15 cellular contexts compared by ENCODE assay signal in genomic region chr7:90625051-90625450, GRCh38. TPM values are rescaled to one million over a fixed set of nuclear protein-coding genes. Genes with fewer than 3 reads are reported as not detected.
DNase-seq lines count a peak whose midpoint lies in the region; ATAC-seq, FAIRE-seq and TF ChIP-seq lines count a peak whose summit lies in the region.
"Had no signal": no experiment of that assay in that cellular context is flagged by ENCODE, and none has a peak within 500 bp of the region (broad histone marks: within the 10 kb centered on the region; RNA-seq: fewer than 3 reads in every experiment).

No MANE protein-coding gene starts in this region.

- in situ Hi-C loops in G401 (cut with HindIII; ENCODE audit: low sequenced_read_pairs), result no loop called here

- H3K36me3 ChIP-seq in left ventricle myocardium inferior (no peaks in the 10 kb centered on the region), keratinocyte (ENCODE audit: control insufficient read depth in 2 of 2, extremely low read depth in 1 of 2, insufficient read depth in 2 of 2, low read length in 2 of 2) (no peaks in the 10 kb centered on the region), uterus (no peaks in the 10 kb centered on the region)

- peaks cover 61% of the 10 kb centered on the region for H3K4me1 ChIP-seq in left ventricle myocardium inferior
- peaks cover 23% of the 10 kb centered on the region for H3K4me1 ChIP-seq in keratinocyte (ENCODE audit: control insufficient read depth, extremely low read depth, insufficient read depth, low read length)
- no peaks in the 10 kb centered on the region for H3K4me1 ChIP-seq in uterus

- H3K27me3 ChIP-seq in left ventricle myocardium inferior (ENCODE audit: low read depth) (no peaks in the 10 kb centered on the region), keratinocyte (ENCODE audit: control insufficient read depth, extremely low read depth, insufficient read depth, low read length) (no peaks in the 10 kb centered on the region), uterus (no peaks in the 10 kb centered on the region)
- H3K27me3 ChIP-seq: dorsolateral prefrontal cortex had no signal

- H3K9me1 ChIP-seq in keratinocyte (ENCODE audit: control insufficient read depth, extremely low read depth, insufficient read depth, low read length), result no peaks in the 10 kb centered on the region

- H4K20me1 ChIP-seq in keratinocyte (ENCODE audit: control insufficient read depth, extremely low read depth, insufficient read depth, low read length), result no peaks in the 10 kb centered on the region

- no peak for ATAC-seq in Right ventricle myocardium inferior
- ATAC-seq: Panc1 had no signal

- peaks cover 62% of the 10 kb centered on the region for H3K4me1 Mint-ChIP-seq in brain
- H3K4me1 Mint-ChIP-seq: activated CD4-positive, alpha-beta T cell treated with anti-CD3 and anti-CD28 coated beads, Interleukin-2, amount 10 ng/mL, durations not matched to agents 7 days and 5 days had no signal

- peak overlapping the region; percentile 13 for H3K27ac ChIP-seq in left ventricle myocardium inferior (replicated peaks)
- no peak overlapping the region for H3K27ac ChIP-seq in keratinocyte (ENCODE audit: control insufficient read depth, insufficient read depth, low read length)
- H3K27ac ChIP-seq in uterus, result peak overlapping the region; percentile 40 to 59
- H3K27ac ChIP-seq: dorsolateral prefrontal cortex had no signal

- DNase-seq in left ventricle myocardium inferior, result no peak
- no peak for DNase-seq in Right ventricle myocardium inferior (ENCODE audit: missing footprints)
- no peak for DNase-seq in keratinocyte (ENCODE audit: low read depth, low spot score)
- DNase-seq in uterus, result no peak
- no peak for DNase-seq in DMS53 treated with DMSO at 0.1 percent for 48 hours (lab: John Stamatoyannopoulos, UW; ENCODE audit: unreplicated experiment)
- no peak for DNase-seq in G401 (ENCODE audit: low spot score)
- DNase-seq in NCI-H1105 (lab: John Stamatoyannopoulos, UW), result no peak
- DNase-seq: activated CD4-positive, alpha-beta T cell treated with anti-CD3 and anti-CD28 coated beads, Interleukin-2, amount 10 ng/mL, durations not matched to agents 7 days and 5 days; activated T-cell treated with anti-CD3 and anti-CD28 coated beads, Interleukin-2, amount 50 U/mL, for 24 hours; dorsolateral prefrontal cortex; NCI-H510A; T-helper 2 cell had no signal

- no peak overlapping the region for H2AFZ ChIP-seq in keratinocyte (ENCODE audit: control insufficient read depth, low read length)

- H3K27ac Mint-ChIP-seq in brain, result peak overlapping the region; percentile 7 to 94 (median 62)
- H3K27ac Mint-ChIP-seq: activated CD4-positive, alpha-beta T cell treated with anti-CD3 and anti-CD28 coated beads, Interleukin-2, amount 10 ng/mL, durations not matched to agents 7 days and 5 days; activated T-cell treated with anti-CD3 and anti-CD28 coated beads, Interleukin-2, amount 50 U/mL, for 24 hours had no signal

- no peak for TF ChIP-seq CTCF in left ventricle myocardium inferior (IDR thresholded peaks at IDR 0.05; ENCODE audit: borderline replicate concordance)
- TF ChIP-seq CTCF in brain (conservative IDR thresholded peaks at IDR 0.05), result no peak
- TF ChIP-seq CTCF in keratinocyte (optimal IDR thresholded peaks at IDR 0.05 in 1 of 3, IDR thresholded peaks at IDR 0.05 in 1 of 3, conservative IDR thresholded peaks at IDR 0.05 in 1 of 3; ENCODE audit: extremely low read depth in 1 of 3, insufficient read depth in 2 of 3, low read length in 3 of 3), result no peak
- TF ChIP-seq CTCF in uterus (IDR thresholded peaks at IDR 0.05), result no peak

- H3K27me3 Mint-ChIP-seq in brain, result peaks cover 3% of the 10 kb centered on the region
- H3K27me3 Mint-ChIP-seq: activated CD4-positive, alpha-beta T cell treated with anti-CD3 and anti-CD28 coated beads, Interleukin-2, amount 10 ng/mL, durations not matched to agents 7 days and 5 days; activated T-cell treated with anti-CD3 and anti-CD28 coated beads, Interleukin-2, amount 50 U/mL, for 24 hours had no signal

- intact Hi-C loops in left ventricle myocardium inferior (cut with micrococcal nuclease) (loop anchor here (10.0 kb wide), 1 partner anchor 70 kb away; no protein-coding TSS in a partner anchor), Right ventricle myocardium inferior (cut with DNase I) (loop anchor here (5.0 kb wide), 2 partner anchors 73 to 168 kb away; no protein-coding TSS in a partner anchor), uterus (cut with DNase I; ENCODE audit: low total_unique reads) (no loop called here)

- peak overlapping the region; percentile 3 for H3K4me2 ChIP-seq in keratinocyte (ENCODE audit: control insufficient read depth, extremely low read depth, insufficient read depth, low read depth, low read length)

- H3K36me3 Mint-ChIP-seq in brain, result peaks cover 14% of the 10 kb centered on the region

- H3K4me3 ChIP-seq in left ventricle myocardium inferior (no peak overlapping the region), keratinocyte (ENCODE audit: control insufficient read depth in 2 of 3, extremely low read depth in 1 of 3, insufficient read depth in 2 of 3, low read depth in 1 of 3, low read length in 3 of 3) (no peak overlapping the region), uterus (no peak overlapping the region)

- H3K9me3 ChIP-seq in left ventricle myocardium inferior (replicated peaks) (no peaks in the 10 kb centered on the region), keratinocyte (ENCODE audit: control insufficient read depth, low read depth, low read length) (no peaks in the 10 kb centered on the region), uterus (no peaks in the 10 kb centered on the region)

- FAIRE-seq in keratinocyte (lab: Jason Lieb, UNC), result no peak
- FAIRE-seq: HTR-8/SVneo had no signal

- dilution Hi-C loops in keratinocyte (cut with MboI; ENCODE audit: extremely low pct_ligation_motif_present, low sequenced_read_pairs), result no loop called here

- H3K4me3 Mint-ChIP-seq in brain, result peak overlapping the region in 2 of 5 experiments; percentile 42 to 61
- H3K4me3 Mint-ChIP-seq: activated CD4-positive, alpha-beta T cell treated with anti-CD3 and anti-CD28 coated beads, Interleukin-2, amount 10 ng/mL, durations not matched to agents 7 days and 5 days; activated T-cell treated with anti-CD3 and anti-CD28 coated beads, Interleukin-2, amount 50 U/mL, for 24 hours had no signal

- no peak overlapping the region for H3K9ac ChIP-seq in keratinocyte (ENCODE audit: control insufficient read depth, extremely low read depth, insufficient read depth, low read length)

- H3K79me2 ChIP-seq in keratinocyte (ENCODE audit: control insufficient read depth, insufficient read depth, low read length), result no peaks in the 10 kb centered on the region

- TF ChIP-seq POLR2A in uterus (IDR thresholded peaks at IDR 0.05), result no peak

- H3K9me3 Mint-ChIP-seq in brain, result peaks cover 0 to 3% (median 0%) of the 10 kb centered on the region in 5 experiments
- H3K9me3 Mint-ChIP-seq: activated CD4-positive, alpha-beta T cell treated with anti-CD3 and anti-CD28 coated beads, Interleukin-2, amount 10 ng/mL, durations not matched to agents 7 days and 5 days; activated T-cell treated with anti-CD3 and anti-CD28 coated beads, Interleukin-2, amount 50 U/mL, for 24 hours had no signal

RNA-seq across cellular contexts. Expression of gene CDK14, which starts 28.9 kb away (rescaled TPM):
- total RNA-seq in left ventricle myocardium inferior (18.7 TPM), Right ventricle myocardium inferior (26.3 TPM), uterus (10 to 100 TPM in 3 of 4 donors, 1 to 10 TPM in 1; 3.3 to 61.6 (median 38.7) TPM)
- polyA plus RNA-seq in brain (ENCODE audit: insufficient read depth, low read depth, low replicate concordance) (13.5 TPM), keratinocyte (3.5 to 4.0 TPM (median 3.7 TPM) in 3 replicates)
- 2.2 TPM for polyA plus RNA-seq in keratinocyte (2011; ENCODE audit: low read depth)
- 2.3 and 4.6 TPM in 2 replicates for polyA plus RNA-seq in keratinocyte (2011; cell fraction: cytosol; rRNA removed)
- polyA plus RNA-seq in keratinocyte (2011; cell fraction: nucleus; rRNA removed), result 2.7 and 4.0 TPM in 2 replicates
- 1.6 and 3.2 TPM in 2 replicates for polyA plus RNA-seq in keratinocyte (2012; ENCODE audit: low replicate concordance)
- 1.6 to 8.9 TPM (median 8.7 TPM) in 3 replicates for polyA minus RNA-seq in keratinocyte
- 3.5 TPM for polyA minus RNA-seq in keratinocyte (2011; cell fraction: cytosol; rRNA and poly(A)+ RNA removed)
- 8.3 and 16.8 TPM in 2 replicates for polyA minus RNA-seq in keratinocyte (2011; cell fraction: nucleus; rRNA and poly(A)+ RNA removed)
- not detected in 2 replicates for total RNA-seq in G401 (2014; rRNA removed; shearing (Covaris generic))
- total RNA-seq: activated CD4-positive, alpha-beta T cell treated with anti-CD3 and anti-CD28 coated beads, Interleukin-2, amount 10 ng/mL, durations not matched to agents 7 days and 5 days had no signal
